In genomic region chr5:107631805-107632362, GRCh38 we compare ENCODE assay signal across 25 cellular contexts. TPM values are rescaled to one million over a fixed set of nuclear protein-coding genes. Genes with fewer than 3 reads are reported as not detected.
DNase-seq lines count a peak whose midpoint lies in the region; ATAC-seq and TF ChIP-seq lines count a peak whose summit lies in the region.
"Had no signal": no experiment of that assay in that cellular context is flagged by ENCODE, and none has a peak within 500 bp of the region (broad histone marks: within the 10 kb centered on the region; RNA-seq: fewer than 3 reads in every experiment).

No MANE protein-coding gene starts in this region.

- H3K27me3 ChIP-seq in H7 (ENCODE audit: control insufficient read depth, insufficient read depth, low read length), result no peaks in the 10 kb centered on the region
- H3K27me3 ChIP-seq in endocrine pancreas (ENCODE audit: control insufficient read depth, insufficient read depth, low read length), result no peaks in the 10 kb centered on the region
- no peaks in the 10 kb centered on the region for H3K27me3 ChIP-seq in suprapubic skin
- H3K27me3 ChIP-seq in left lung, result no peaks in the 10 kb centered on the region
- H3K27me3 ChIP-seq: transverse colon had no signal

- H3K27ac ChIP-seq in C4-2B (peak overlapping the region; percentile 69), suprapubic skin (no peak overlapping the region), left lung (no peak overlapping the region)

- H3K9ac ChIP-seq in endocrine pancreas (ENCODE audit: control insufficient read depth, insufficient read depth, low read length), result no peak overlapping the region

- no peak for ATAC-seq in left lung
- ATAC-seq: activated CD4-positive, alpha-beta T cell treated with anti-CD3 and anti-CD28 coated beads for 36 hours; activated CD8-positive, alpha-beta T cell treated with anti-CD3 and anti-CD28 coated beads, Interleukin-2, amount 10 ng/mL, durations not matched to agents 7 days and 5 days; activated naive CD4-positive, alpha-beta T cell treated with anti-CD3 and anti-CD28 coated beads, Interleukin-2, amount 50 U/mL, for 72 hours; HCT116; natural killer cell; PC-3 had no signal

- TF ChIP-seq CTCF in C4-2B (conservative IDR thresholded peaks at IDR 0.05) (no peak), suprapubic skin (IDR thresholded peaks at IDR 0.05) (no peak), left lung (IDR thresholded peaks at IDR 0.05) (no peak)

- DNase-seq in H7, result peak; percentile 13
- DNase-seq in NAMALWA (ENCODE audit: low spot score), result peak; percentile 49
- no peak for DNase-seq in suprapubic skin (ENCODE audit: low spot score in 2 of 2)
- DNase-seq in activated CD4-positive, CD25-positive, alpha-beta regulatory T cell treated with anti-CD3 and anti-CD28 coated beads, Interleukin-2, amount 50 U/mL, for 72 hours, result no peak
- no peak for DNase-seq in left lung
- DNase-seq in epidermal melanocyte (ENCODE audit: insufficient read length, low spot score), result no peak
- DNase-seq: activated CD4-positive, alpha-beta T cell treated with anti-CD3 and anti-CD28 coated beads for 36 hours; activated CD8-positive, alpha-beta T cell treated with anti-CD3 and anti-CD28 coated beads, Interleukin-2, amount 10 ng/mL, durations not matched to agents 7 days and 5 days; activated effector memory CD4-positive, alpha-beta T cell treated with Interleukin-2 at 50 U/mL for 16 hours; amygdala; hippocampal formation; left cardiac atrium; mammary epithelial cell; mucosa of descending colon; natural killer cell; NCI-H1105; NCI-H2029; PC-3; SHP77; stimulated activated CD4-positive, alpha-beta T cell treated with anti-CD3 and anti-CD28 coated beads, Interleukin-4, amount 100 ng/mL, for 24 hours; transverse colon had no signal

- 74% methylated on average over 4 of the region's 4 CpGs for WGBS in suprapubic skin

- TF ChIP-seq EP300 in suprapubic skin (IDR thresholded peaks at IDR 0.05), result no peak

- no peak for TF ChIP-seq POLR2A in suprapubic skin (IDR thresholded peaks at IDR 0.05)

- H3K4me3 ChIP-seq in H7 (ENCODE audit: insufficient read depth, low read depth, low read length) (no peak overlapping the region), endocrine pancreas (ENCODE audit: control insufficient read depth, insufficient read depth, low read length) (peak overlapping the region; percentile 20), suprapubic skin (no peak overlapping the region), left lung (no peak overlapping the region)
- H3K4me3 ChIP-seq: mucosa of descending colon, transverse colon had no signal

- H3K9me3 ChIP-seq in endocrine pancreas (ENCODE audit: control insufficient read depth, low read length), result no peaks in the 10 kb centered on the region
- H3K9me3 ChIP-seq in suprapubic skin, result no peaks in the 10 kb centered on the region
- H3K9me3 ChIP-seq in left lung, result no peaks in the 10 kb centered on the region
- H3K9me3 ChIP-seq: mucosa of descending colon, transverse colon had no signal

- no peaks in the 10 kb centered on the region for H3K36me3 ChIP-seq in H7 (replicated peaks; ENCODE audit: control insufficient read depth, insufficient read depth, low read length)
- H3K36me3 ChIP-seq in endocrine pancreas (ENCODE audit: control insufficient read depth, insufficient read depth, low read length), result no peaks in the 10 kb centered on the region
- no peaks in the 10 kb centered on the region for H3K36me3 ChIP-seq in suprapubic skin
- no peaks in the 10 kb centered on the region for H3K36me3 ChIP-seq in left lung
- H3K36me3 ChIP-seq: transverse colon had no signal

- H3K4me1 ChIP-seq in endocrine pancreas (ENCODE audit: control insufficient read depth, insufficient read depth, low read length), result peaks cover 35% of the 10 kb centered on the region
- no peaks in the 10 kb centered on the region for H3K4me1 ChIP-seq in suprapubic skin
- H3K4me1 ChIP-seq in left lung, result no peaks in the 10 kb centered on the region

- intact Hi-C loops in left lung (cut with DNase I), result no loop called here

RNA-seq across cellular contexts. Expression of gene EFNA5, which starts 38.9 kb away (rescaled TPM):
- total RNA-seq in H7 (2014; rRNA removed; shearing (Covaris generic)), result 5.3 and 7.8 TPM in 2 replicates
- total RNA-seq in suprapubic skin (10 to 100 TPM; 21.3 to 47.0 (median 29.3) TPM), left lung (10 to 100 TPM in 1 of 2 donors, 1 to 10 TPM in 1; 8.8 to 16.9 TPM)
- total RNA-seq: activated CD4-positive, alpha-beta T cell treated with anti-CD3 and anti-CD28 coated beads for 36 hours; activated CD8-positive, alpha-beta T cell treated with anti-CD3 and anti-CD28 coated beads, Interleukin-2, amount 10 ng/mL, durations not matched to agents 7 days and 5 days; activated naive CD4-positive, alpha-beta T cell treated with anti-CD3 and anti-CD28 coated beads, Interleukin-2, amount 50 U/mL, for 72 hours had no signal

Comparison
In these comparisons a context has a peak if more than half of its experiments do, and no peak if none do; other contexts are left out.
1. DNase-seq: peak in H7 (single experiment) and NAMALWA (single experiment); none in suprapubic skin (0 of 2), activated CD4-positive, CD25-positive, alpha-beta regulatory T cell treated with anti-CD3 and anti-CD28 coated beads, Interleukin-2, amount 50 U/mL, for 72 hours (single experiment), left lung (0 of 2) and epidermal melanocyte (single experiment).